ENCODE assay signal across 10 cellular contexts in genomic region chr5:159198063-159199036, GRCh38. TPM values are rescaled to one million over a fixed set of nuclear protein-coding genes. Genes with fewer than 3 reads are reported as not detected.
DNase-seq lines count a peak whose midpoint lies in the region; ATAC-seq and TF ChIP-seq lines count a peak whose summit lies in the region.
"Had no signal": no experiment of that assay in that cellular context is flagged by ENCODE, and none has a peak within 500 bp of the region (broad histone marks: within the 10 kb centered on the region; RNA-seq: fewer than 3 reads in every experiment).

No MANE protein-coding gene starts in this region.

- H3K36me3 Mint-ChIP-seq in activated T-cell treated with anti-CD3 and anti-CD28 coated beads, Interleukin-2, amount 50 U/mL, for 4 hours (ENCODE audit: insufficient read depth) = peaks cover 43% of the 10 kb centered on the region
- peaks cover 41% of the 10 kb centered on the region for H3K36me3 Mint-ChIP-seq in stimulated activated memory B cell treated with anti-CD40 and anti-IgM and Interleukin-4, amounts not matched to agents 10 μg/mL and 1 μg/mL and 100 μg/mL, for 72 hours

- no peaks in the 10 kb centered on the region for H3K9me3 ChIP-seq in OCI-LY7 (ENCODE audit: low read length)

- peak; percentile 73 to 84 for ATAC-seq in activated T-cell treated with anti-CD3 and anti-CD28 coated beads, Interleukin-2, amount 50 U/mL, for 4 hours
- ATAC-seq in HG02884 (IDR thresholded peaks at IDR 0.05; ENCODE audit: unreplicated experiment) = peak; percentile 98
- ATAC-seq in stimulated activated memory B cell treated with anti-CD40 and anti-IgM and Interleukin-4, amounts not matched to agents 10 μg/mL and 1 μg/mL and 100 μg/mL, for 72 hours = peak; percentile 96

- peak overlapping the region; percentile 59 for H3K27ac ChIP-seq in OCI-LY7 (ENCODE audit: low read depth, low read length, poor library complexity, severe bottlenecking)
- H3K27ac ChIP-seq: brain microvascular endothelial cell had no signal

- H4K20me1 ChIP-seq in OCI-LY7 (ENCODE audit: insufficient read depth, low read length) = peaks cover 8% of the 10 kb centered on the region; the same call in 1 of the 2 replicates

- CTCF ChIA-PET in OCI-LY7 (lab: Charles Lee; ENCODE audit: unreplicated experiment) = no interaction called here

- no peaks in the 10 kb centered on the region for H3K9me2 ChIP-seq in OCI-LY7 (ENCODE audit: insufficient read depth, low read length)

- H3K27me3 Mint-ChIP-seq in activated T-cell treated with anti-CD3 and anti-CD28 coated beads, Interleukin-2, amount 50 U/mL, for 4 hours (ENCODE audit: low read depth) = no peaks in the 10 kb centered on the region
- no peaks in the 10 kb centered on the region for H3K27me3 Mint-ChIP-seq in stimulated activated memory B cell treated with anti-CD40 and anti-IgM and Interleukin-4, amounts not matched to agents 10 μg/mL and 1 μg/mL and 100 μg/mL, for 72 hours

- DNase-seq in activated T-cell treated with anti-CD3 and anti-CD28 coated beads, Interleukin-2, amount 50 U/mL, for 4 hours = no peak
- DNase-seq in activated T-cell treated with anti-CD3 and anti-CD28 coated beads, Interleukin-2, amount 50 U/mL, for 1 hour = no peak
- peak; percentile 67 for DNase-seq in OCI-LY7 (ENCODE audit: low spot score)
- DNase-seq in hypothalamus (lab: John Stamatoyannopoulos, UW) = no peak
- DNase-seq in NCI-H1930 (lab: John Stamatoyannopoulos, UW) = no peak
- DNase-seq in NCI-H2107 (lab: John Stamatoyannopoulos, UW) = no peak
- DNase-seq: brain microvascular endothelial cell, NCI-H2081 had no signal

- peaks cover 85% of the 10 kb centered on the region for H3K79me2 ChIP-seq in OCI-LY7 (ENCODE audit: insufficient read depth, low read depth, low read length)

- H2AFZ ChIP-seq in OCI-LY7 (ENCODE audit: low read length) = no peak overlapping the region

- H3K4me2 ChIP-seq in OCI-LY7 (ENCODE audit: low read length) = peak overlapping the region; percentile 41

- peaks cover 26% of the 10 kb centered on the region for H3K4me1 ChIP-seq in OCI-LY7 (ENCODE audit: insufficient read depth, low read length, poor library complexity, severe bottlenecking)

- peak overlapping the region; percentile 2 for H3K4me3 Mint-ChIP-seq in activated T-cell treated with anti-CD3 and anti-CD28 coated beads, Interleukin-2, amount 50 U/mL, for 4 hours
- peak overlapping the region; percentile 41 for H3K4me3 Mint-ChIP-seq in stimulated activated memory B cell treated with anti-CD40 and anti-IgM and Interleukin-4, amounts not matched to agents 10 μg/mL and 1 μg/mL and 100 μg/mL, for 72 hours

- intact Hi-C loops in OCI-LY7 (cut with micrococcal nuclease; ENCODE audit: unreplicated experiment) = no loop called here

- TF ChIP-seq CTCF in OCI-LY7 (conservative IDR thresholded peaks at IDR 0.05; ENCODE audit: low read length) = no peak

- H3K4me1 Mint-ChIP-seq in activated T-cell treated with anti-CD3 and anti-CD28 coated beads, Interleukin-2, amount 50 U/mL, for 4 hours (ENCODE audit: low read depth) = peaks cover 75% of the 10 kb centered on the region
- peaks cover 55% of the 10 kb centered on the region for H3K4me1 Mint-ChIP-seq in stimulated activated memory B cell treated with anti-CD40 and anti-IgM and Interleukin-4, amounts not matched to agents 10 μg/mL and 1 μg/mL and 100 μg/mL, for 72 hours

- H3K4me3 ChIP-seq in OCI-LY7 (ENCODE audit: low read depth, low read length, poor library complexity, severe bottlenecking) = no peak overlapping the region

- peak overlapping the region; percentile 68 for H3K27ac Mint-ChIP-seq in stimulated activated memory B cell treated with anti-CD40 and anti-IgM and Interleukin-4, amounts not matched to agents 10 μg/mL and 1 μg/mL and 100 μg/mL, for 72 hours

- POLR2A ChIA-PET in OCI-LY7 (lab: Charles Lee) = interaction anchor here (0.6 to 4.5 kb wide), 9 partner anchors 8 to 127 kb away, joined by 3 to 53 read pairs (median 5); no protein-coding TSS in a partner anchor

- no TSS peak for BruUV-seq in OCI-LY7 (replicated peaks; lab: Mats Ljungman, UMichigan)

- no peaks in the 10 kb centered on the region for H3K9me3 Mint-ChIP-seq in activated T-cell treated with anti-CD3 and anti-CD28 coated beads, Interleukin-2, amount 50 U/mL, for 4 hours
- no peaks in the 10 kb centered on the region for H3K9me3 Mint-ChIP-seq in stimulated activated memory B cell treated with anti-CD40 and anti-IgM and Interleukin-4, amounts not matched to agents 10 μg/mL and 1 μg/mL and 100 μg/mL, for 72 hours

- H3K36me3 ChIP-seq in OCI-LY7 (ENCODE audit: insufficient read depth, low read length) = peaks cover 75% of the 10 kb centered on the region

RNA-seq across cellular contexts. Expression of gene RNF145, which starts 11.0 kb away (rescaled TPM):
- 100 to 1,000 TPM in 2 of 3 donors, 10 to 100 TPM in 1; 95.7 to 109 (median 101) TPM for total RNA-seq in activated T-cell treated with anti-CD3 and anti-CD28 coated beads, Interleukin-2, amount 50 U/mL, for 4 hours
- 18.6 and 18.9 TPM in 2 replicates for total RNA-seq in OCI-LY7 (2014; rRNA removed; shearing (Covaris generic))
- 32.0 and 34.9 TPM in 2 replicates for total RNA-seq in OCI-LY7 (2022)
